34 cellular contexts compared by ENCODE assay signal in the genomic region with DNA sequence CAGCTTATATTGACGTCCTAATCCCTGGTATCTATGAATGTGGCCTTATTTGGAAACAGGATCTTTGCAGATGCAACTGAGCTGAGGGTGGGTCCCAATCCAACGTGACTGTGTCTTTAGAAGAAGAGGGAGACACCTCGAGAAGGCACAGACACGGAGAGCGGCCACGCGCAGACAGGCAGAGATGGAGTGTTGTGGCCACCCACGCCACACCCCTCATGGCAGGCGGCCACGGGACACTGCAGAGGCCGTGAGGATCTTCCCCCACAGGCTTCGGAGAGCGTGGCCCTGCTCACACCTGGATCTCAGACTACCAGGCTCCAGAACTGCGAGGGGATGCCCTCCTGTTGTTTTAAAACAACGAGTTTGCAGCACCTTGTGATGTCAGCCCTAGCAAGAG.
"Had no signal": no experiment of that assay in that cellular context is flagged by ENCODE, and none has a peak within 500 bp of the region (broad histone marks: within the 10 kb centered on the region; RNA-seq: fewer than 3 reads in every experiment).

No MANE protein-coding gene starts in this region.

- H3K36me3 ChIP-seq: ascending aorta, breast epithelium, Peyer's patch, SJSA1 had no signal

- H3K4me3 ChIP-seq: ascending aorta, breast epithelium, K562, Peyer's patch, SJSA1 had no signal

- H3K36me3 Mint-ChIP-seq: activated naive CD4-positive, alpha-beta T cell treated with anti-CD3 and anti-CD28 coated beads, Interleukin-2, amount 50 U/mL, for 24 hours had no signal

- H3K27ac ChIP-seq: ascending aorta, breast epithelium, Peyer's patch, SJSA1 had no signal

- H3K4me1 ChIP-seq: ascending aorta, breast epithelium, Peyer's patch, SJSA1 had no signal

- H3K9me2 ChIP-seq: SK-N-SH had no signal

- H3K9me3 Mint-ChIP-seq: activated CD4-positive, alpha-beta T cell treated with anti-CD3 and anti-CD28 coated beads, Interleukin-2, amount 10 ng/mL, durations not matched to agents 7 days and 5 days; activated naive CD4-positive, alpha-beta T cell treated with anti-CD3 and anti-CD28 coated beads, Interleukin-2, amount 50 U/mL, for 24 hours; activated naive CD8-positive, alpha-beta T cell treated with anti-CD3 and anti-CD28 coated beads, Interleukin-2, amount 10 ng/mL, durations not matched to agents 7 days and 5 days; activated T-cell treated with anti-CD3 and anti-CD28 coated beads, Interleukin-2, amount 50 U/mL, for 24 hours; activated T-helper 2 cell treated with anti-CD3 and anti-CD28 coated beads, Interferon-gamma antibody, Interleukin-2, Interleukin-4, amounts not matched to agents 10 μg/mL and 5 μg/mL and 100 μg/mL, durations not matched to agents 14 hours and 24 hours and 36 hours; T-helper 1 cell treated with Interleukin-12 subunit alpha and Interleukin-12 subunit beta and Interleukin-4 antibody, amounts not matched to agents 30 μg/mL and 1 μg/mL, for 36 hours; T-helper 2 cell treated with Interferon-gamma antibody and Interleukin-4, amounts not matched to agents 5 μg/mL and 100 μg/mL, for 36 hours had no signal

- DNase-seq: activated CD4-positive, alpha-beta T cell treated with anti-CD3 and anti-CD28 coated beads for 36 hours; activated CD4-positive, alpha-beta T cell treated with anti-CD3 and anti-CD28 coated beads, Interleukin-2, amount 10 ng/mL, durations not matched to agents 7 days and 5 days; activated CD4-positive, alpha-beta T cell treated with anti-CD3 and anti-CD28 coated beads, Interleukin-2, amount 50 U/mL, for 48 hours; activated CD8-positive, alpha-beta T cell treated with anti-CD3 and anti-CD28 coated beads, Interleukin-2, amount 10 ng/mL, durations not matched to agents 7 days and 5 days; activated gamma-delta T cell; activated naive CD4-positive, alpha-beta T cell treated with Interleukin-2 at 50 U/mL for 16 hours; activated naive CD8-positive, alpha-beta T cell treated with anti-CD3 and anti-CD28 coated beads, Interleukin-2, amount 10 ng/mL, durations not matched to agents 7 days and 5 days; activated T-cell treated with anti-CD3 and anti-CD28 coated beads, Interleukin-2, amount 50 U/mL, for 24 hours; amygdala; caudate nucleus; NCI-H1092 treated with DMSO at 0.1 percent for 48 hours; NCI-H1417; NCI-H146; NCI-H187; NCI-H2029 treated with DMSO at 0.1 percent for 48 hours; NCI-H2107; NCI-H2171 treated with DMSO at 0.1 percent for 48 hours; NCI-H226; NCI-H524 treated with DMSO at 0.1 percent for 48 hours; NK-92 treated with Interleukin-12 subunit alpha and Interleukin-12 subunit beta, amount 100 ng/mL, for 24 hours; PC-3; RPMI8226; SHP77 treated with DMSO at 0.1 percent for 48 hours; SK-N-SH had no signal

- H3K4me3 Mint-ChIP-seq: activated CD4-positive, alpha-beta T cell treated with anti-CD3 and anti-CD28 coated beads for 36 hours; activated CD4-positive, alpha-beta T cell treated with anti-CD3 and anti-CD28 coated beads, Interleukin-2, amount 10 ng/mL, durations not matched to agents 7 days and 5 days; activated CD8-positive, alpha-beta T cell treated with anti-CD3 and anti-CD28 coated beads, Interleukin-2, amount 10 ng/mL, durations not matched to agents 7 days and 5 days; activated naive CD4-positive, alpha-beta T cell treated with anti-CD3 and anti-CD28 coated beads, Interleukin-2, amount 50 U/mL, for 24 hours; activated naive CD8-positive, alpha-beta T cell treated with anti-CD3 and anti-CD28 coated beads, Interleukin-2, amount 10 ng/mL, durations not matched to agents 7 days and 5 days; activated T-cell treated with anti-CD3 and anti-CD28 coated beads, Interleukin-2, amount 50 U/mL, for 24 hours; T-helper 1 cell treated with Interleukin-12 subunit alpha and Interleukin-12 subunit beta and Interleukin-4 antibody, amounts not matched to agents 30 μg/mL and 1 μg/mL, for 36 hours; T-helper 2 cell treated with Interferon-gamma antibody and Interleukin-4, amounts not matched to agents 5 μg/mL and 100 μg/mL, for 36 hours had no signal

- H3K27ac Mint-ChIP-seq: activated CD4-positive, alpha-beta T cell treated with anti-CD3 and anti-CD28 coated beads for 36 hours; activated CD4-positive, alpha-beta T cell treated with anti-CD3 and anti-CD28 coated beads, Interleukin-2, amount 10 ng/mL, durations not matched to agents 7 days and 5 days; activated CD8-positive, alpha-beta T cell treated with anti-CD3 and anti-CD28 coated beads, Interleukin-2, amount 10 ng/mL, durations not matched to agents 7 days and 5 days; activated naive CD4-positive, alpha-beta T cell treated with anti-CD3 and anti-CD28 coated beads, Interleukin-2, amount 50 U/mL, for 24 hours; activated naive CD8-positive, alpha-beta T cell treated with anti-CD3 and anti-CD28 coated beads, Interleukin-2, amount 10 ng/mL, durations not matched to agents 7 days and 5 days; activated T-cell treated with anti-CD3 and anti-CD28 coated beads, Interleukin-2, amount 50 U/mL, for 24 hours; activated T-helper 2 cell treated with anti-CD3 and anti-CD28 coated beads, Interferon-gamma antibody, Interleukin-2, Interleukin-4, amounts not matched to agents 10 μg/mL and 5 μg/mL and 100 μg/mL, durations not matched to agents 14 hours and 24 hours and 36 hours; T-helper 1 cell treated with Interleukin-12 subunit alpha and Interleukin-12 subunit beta and Interleukin-4 antibody, amounts not matched to agents 30 μg/mL and 1 μg/mL, for 36 hours; T-helper 2 cell treated with Interferon-gamma antibody and Interleukin-4, amounts not matched to agents 5 μg/mL and 100 μg/mL, for 36 hours had no signal

- H3K4me2 ChIP-seq: SK-N-SH had no signal

- H3K27me3 Mint-ChIP-seq: activated CD4-positive, alpha-beta T cell treated with anti-CD3 and anti-CD28 coated beads for 36 hours had no signal

- ATAC-seq: activated CD4-positive, alpha-beta T cell treated with anti-CD3 and anti-CD28 coated beads for 36 hours; activated CD4-positive, CD25-positive, alpha-beta regulatory T cell treated with anti-CD3 and anti-CD28 coated beads, Interleukin-2, amount 50 U/mL, for 24 hours; activated CD8-positive, alpha-beta T cell treated with anti-CD3 and anti-CD28 coated beads, Interleukin-2, amount 10 ng/mL, durations not matched to agents 7 days and 5 days; K562; PC-3 had no signal

- H3K27me3 ChIP-seq: ascending aorta, breast epithelium, Peyer's patch, SJSA1 had no signal
